1 cellular context compared by ENCODE assay signal in the genomic region with DNA sequence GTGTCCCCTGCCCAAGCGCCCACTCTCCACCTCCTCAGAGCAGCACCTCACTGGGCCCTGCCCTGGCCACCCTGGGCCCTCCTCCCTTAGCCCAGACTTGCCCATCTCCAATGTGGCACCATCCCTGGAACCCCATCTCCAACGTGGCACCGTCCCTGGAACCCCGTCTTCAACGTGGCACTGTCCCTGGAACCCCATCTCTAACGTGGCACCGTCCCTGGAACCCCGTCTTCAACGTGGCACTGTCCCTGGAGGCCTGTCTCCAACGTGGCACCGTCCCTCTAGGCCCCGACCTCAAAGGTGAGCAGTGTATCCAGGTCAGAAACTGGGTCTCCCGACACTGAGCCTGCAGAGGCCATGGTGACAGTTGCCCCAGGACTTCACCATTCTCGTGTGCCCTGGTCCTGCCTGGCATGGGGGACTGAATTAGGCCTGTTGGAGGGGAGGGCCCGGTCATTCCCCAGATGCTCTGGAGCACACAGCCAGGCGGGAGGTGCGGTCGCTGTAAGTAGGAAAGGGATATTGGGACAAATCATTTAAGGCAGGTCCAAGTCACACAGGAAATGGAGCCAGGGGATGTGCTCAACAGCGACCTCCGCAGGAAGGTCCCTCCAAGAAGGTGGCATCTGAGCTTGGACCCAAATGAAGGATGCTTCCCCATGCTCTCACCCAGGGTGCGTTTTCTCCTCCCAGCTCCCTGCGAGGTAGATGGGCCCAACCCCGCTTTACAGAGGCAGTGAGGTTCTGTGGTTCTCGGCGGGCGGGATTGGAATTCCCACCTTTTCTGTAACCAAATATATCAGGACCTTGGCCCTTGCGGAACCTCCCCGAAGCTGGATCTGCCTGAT.
TF ChIP-seq lines count a peak whose summit lies in the region.

No MANE protein-coding gene starts in this region.

TF ChIP-seq in IMR-90, 13 proteins besides CTCF, POLR2A, EP300 and RAD21 (continued from another document):
- TF ChIP-seq MXI1 (IDR thresholded peaks at IDR 0.05; ENCODE audit: borderline replicate concordance, low read depth, low read length) (no peak), RFX5 (IDR thresholded peaks at IDR 0.05; ENCODE audit: low read depth, low read length) (no peak), BHLHE40 (IDR thresholded peaks at IDR 0.05; ENCODE audit: low read depth, low read length) (no peak)
